In the genomic region with DNA sequence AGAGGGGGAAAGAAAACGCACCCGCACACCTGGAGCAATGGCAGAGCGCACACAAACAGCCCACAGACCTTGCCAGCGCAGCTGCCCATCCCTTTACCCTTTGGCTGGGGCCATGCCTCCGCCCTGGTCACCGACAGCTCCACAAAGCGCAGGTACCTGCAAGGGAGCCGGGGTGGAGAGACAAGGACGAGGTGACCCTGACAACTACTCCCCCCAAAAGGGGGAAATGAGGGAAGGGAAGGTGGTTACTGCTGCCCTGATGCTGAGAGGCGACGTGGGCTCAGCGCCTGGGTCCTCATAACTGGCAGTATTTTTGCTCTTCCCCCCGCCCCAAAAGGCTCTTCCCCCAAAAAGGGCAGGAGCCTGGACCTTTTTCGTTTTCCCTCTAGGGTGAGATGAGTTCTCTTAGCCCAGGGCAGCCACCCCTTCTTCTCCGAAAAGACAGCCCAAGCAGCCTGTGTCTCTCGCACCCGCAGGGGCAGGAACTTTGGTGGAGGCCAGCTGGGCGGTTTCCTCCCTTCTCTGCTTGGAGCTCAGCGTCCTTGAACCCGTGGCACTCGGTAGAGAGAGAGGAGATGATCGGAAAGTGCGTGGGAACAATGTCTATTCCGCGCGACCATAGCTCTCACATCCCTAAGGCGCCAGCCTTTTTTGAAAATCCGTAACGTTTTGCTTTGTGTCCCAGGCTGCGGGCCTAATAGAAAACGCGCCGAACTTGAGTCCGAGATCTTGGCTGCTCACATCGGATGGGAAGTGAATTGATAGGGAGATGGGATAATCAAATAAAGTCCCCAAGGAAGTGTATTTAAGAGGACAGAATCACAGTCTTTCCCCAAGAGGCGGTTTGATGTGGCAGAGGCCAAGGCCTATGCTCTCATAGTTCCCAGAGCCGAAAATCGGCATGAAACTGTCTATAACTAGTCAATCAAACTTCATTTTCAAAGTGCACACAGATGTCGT, we compare ENCODE assay signal across 1 cellular context.
A peak's percentile ranks its signal among the peaks of the same experiment; 100 is the strongest.
TF ChIP-seq lines count a peak whose summit lies in the region.

No MANE protein-coding gene starts in this region.

TF ChIP-seq in H1, 55 proteins besides CTCF, POLR2A, EP300 and RAD21 (continued from another document):
- TF ChIP-seq POLR2AphosphoS5 (IDR thresholded peaks at IDR 0.05; ENCODE audit: low read depth, low read length) (no peak), TAF1 (IDR thresholded peaks at IDR 0.05; ENCODE audit: low read depth, low read length) (no peak), CEBPB (IDR thresholded peaks at IDR 0.05; ENCODE audit: low read depth, low read length) (no peak), TCF12 (IDR thresholded peaks at IDR 0.05; ENCODE audit: low read depth, low read length) (no peak), CBX8 (IDR thresholded peaks at IDR 0.05; ENCODE audit: borderline replicate concordance, low read depth, low read length) (peak; percentile 81), ASH2L (IDR thresholded peaks at IDR 0.05; ENCODE audit: low read length) (no peak)
